ENCODE assay signal across 18 cellular contexts in the genomic region with DNA sequence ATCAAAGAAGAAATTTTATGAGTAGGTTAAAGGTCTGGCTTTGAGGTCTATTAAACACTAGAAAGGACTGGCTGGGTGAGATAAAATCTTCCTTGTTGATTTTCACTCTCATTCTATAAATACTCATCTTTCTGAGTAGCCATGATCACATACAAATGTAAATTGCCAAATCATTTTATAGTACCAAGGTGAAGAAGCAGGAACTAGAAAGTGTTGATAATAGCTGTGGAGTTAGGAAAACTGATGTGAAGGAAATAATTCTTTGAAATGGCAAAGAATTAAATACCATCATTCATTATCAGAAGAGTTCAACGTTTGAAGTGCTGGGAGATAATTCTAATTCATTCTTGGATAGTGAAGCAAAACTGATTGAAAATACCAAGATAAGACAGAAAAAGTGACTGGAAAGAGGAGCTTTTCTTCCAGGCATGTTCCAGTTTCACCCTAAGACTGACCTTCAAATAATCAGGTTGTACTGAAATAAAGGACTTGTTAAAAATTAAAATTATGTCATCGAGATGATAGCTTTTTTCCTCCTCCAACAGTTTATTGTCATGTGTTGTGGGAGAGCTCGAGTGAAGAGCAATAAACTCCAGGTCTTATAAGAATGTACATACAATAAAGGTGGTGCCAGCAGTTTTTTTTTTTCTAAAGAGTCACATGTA. TPM values are rescaled to one million over a fixed set of nuclear protein-coding genes. Genes with fewer than 3 reads are reported as not detected.
DNase-seq lines count a peak whose midpoint lies in the region; ATAC-seq, FAIRE-seq and TF ChIP-seq lines count a peak whose summit lies in the region.
"Had no signal": no experiment of that assay in that cellular context is flagged by ENCODE, and none has a peak within 500 bp of the region (broad histone marks: within the 10 kb centered on the region; RNA-seq: fewer than 3 reads in every experiment).

No MANE protein-coding gene starts in this region.

- ATAC-seq in Right ventricle myocardium superior (ENCODE audit: poor library complexity) (no peak), GM19397 (IDR thresholded peaks at IDR 0.05; ENCODE audit: unreplicated experiment) (no peak), HG02642 (IDR thresholded peaks at IDR 0.05; ENCODE audit: poor library complexity, unreplicated experiment) (no peak)
- ATAC-seq: activated T-cell treated with anti-CD3 and anti-CD28 coated beads, Interleukin-2, amount 50 U/mL, for 72 hours; T-cell had no signal

- H3K27me3 ChIP-seq in left ventricle myocardium inferior (ENCODE audit: low read depth) (no peaks in the 10 kb centered on the region), uterus (no peaks in the 10 kb centered on the region)
- H3K27me3 ChIP-seq: testis had no signal

- no peaks in the 10 kb centered on the region for H3K9me3 ChIP-seq in left ventricle myocardium inferior (replicated peaks)
- H3K9me3 ChIP-seq in uterus, result no peaks in the 10 kb centered on the region
- H3K9me3 ChIP-seq: testis had no signal

- H3K36me3 ChIP-seq in left ventricle myocardium inferior (peaks cover 37% of the 10 kb centered on the region), uterus (peaks cover 0 to 6% of the 10 kb centered on the region in 2 donors)

- peaks cover 3% of the 10 kb centered on the region for H3K4me1 ChIP-seq in left ventricle myocardium inferior
- H3K4me1 ChIP-seq in uterus, result no peaks in the 10 kb centered on the region
- H3K4me1 ChIP-seq: testis had no signal

- peak overlapping the region; percentile 0 for H3K27ac ChIP-seq in left ventricle myocardium inferior (replicated peaks)
- no peak overlapping the region for H3K27ac ChIP-seq in uterus
- H3K27ac ChIP-seq: testis had no signal

- no peak for TF ChIP-seq POLR2A in uterus (IDR thresholded peaks at IDR 0.05)

- no peak for TF ChIP-seq CTCF in left ventricle myocardium inferior (IDR thresholded peaks at IDR 0.05; ENCODE audit: borderline replicate concordance)
- TF ChIP-seq CTCF in uterus (IDR thresholded peaks at IDR 0.05), result no peak

- peak; percentile 78 for FAIRE-seq in colon (lab: Jason Lieb, UNC)
- FAIRE-seq: GM12891 had no signal

- DNase-seq in left ventricle myocardium inferior (no peak), Right ventricle myocardium superior (no peak), kidney glomerular epithelial cell (lab: John Stamatoyannopoulos, UW) (peak; percentile 69), uterus (no peak)
- no peak for DNase-seq in effector CD4-positive, alpha-beta T cell
- DNase-seq: activated CD4-positive, alpha-beta T cell treated with anti-CD3 and anti-CD28 coated beads for 4 hours; activated T-cell treated with anti-CD3 and anti-CD28 coated beads, Interleukin-2, amount 50 U/mL, for 72 hours; anterior cingulate cortex; DMS153; NCI-H1092 treated with DMSO at 0.1 percent for 48 hours; NCI-H2171 treated with DMSO at 0.1 percent for 48 hours; stimulated activated CD4-positive, alpha-beta T cell treated with anti-CD3 and anti-CD28 coated beads, Interleukin-12 subunit alpha, Interleukin-12 subunit beta, amount 100 ng/mL, for 4 hours; T-cell; testis had no signal

- H3K4me3 ChIP-seq in left ventricle myocardium inferior, result no peak overlapping the region
- no peak overlapping the region for H3K4me3 ChIP-seq in uterus
- H3K4me3 ChIP-seq: testis had no signal

- intact Hi-C loops in left ventricle myocardium inferior (cut with micrococcal nuclease) (loop anchor here (10.0 kb wide), 1 partner anchor 156 kb away; no protein-coding TSS in a partner anchor), Right ventricle myocardium superior (cut with DNase I) (no loop called here), uterus (cut with DNase I; ENCODE audit: low total_unique reads) (no loop called here)

RNA-seq across cellular contexts. Expression of gene THBS1, which starts 17.4 kb away (rescaled TPM):
- 47.4 TPM for total RNA-seq in left ventricle myocardium inferior
- 37.5 TPM for total RNA-seq in Right ventricle myocardium superior
- 100 to 1,000 TPM; 119 to 341 (median 210) TPM for total RNA-seq in uterus
